ENCODE assay signal across 8 cellular contexts in the genomic region with DNA sequence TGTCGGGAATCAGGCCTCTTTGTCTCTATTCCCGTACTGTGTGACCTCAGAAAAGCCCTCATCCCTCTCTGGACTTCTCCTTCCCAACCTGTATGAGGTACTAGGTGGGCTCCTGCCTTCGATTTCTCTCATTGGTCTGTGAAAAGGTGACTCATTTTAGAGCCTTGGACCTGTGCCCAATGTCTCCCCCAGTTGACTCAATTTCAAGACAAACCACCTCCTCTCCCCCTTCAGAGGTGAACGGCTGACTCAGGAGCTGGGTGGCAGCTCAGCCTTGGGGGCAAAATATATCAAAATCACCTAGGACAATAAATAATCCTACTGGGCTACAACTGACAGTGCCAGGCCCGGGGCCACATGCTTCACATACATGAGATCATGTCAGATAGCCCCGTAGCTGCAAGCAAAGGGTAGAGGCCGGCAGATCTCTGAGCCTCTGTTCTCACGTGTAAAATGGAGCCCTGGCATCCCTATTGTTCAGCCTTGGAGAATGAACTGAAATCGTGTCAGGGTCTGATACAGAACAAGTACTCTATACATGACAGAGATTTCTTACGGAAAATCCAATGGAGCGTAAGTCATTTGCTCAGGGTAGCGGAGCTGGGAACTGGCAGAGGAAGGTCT. TPM values are rescaled to one million over a fixed set of nuclear protein-coding genes. Genes with fewer than 3 reads are reported as not detected.
DNase-seq lines count a peak whose midpoint lies in the region; ATAC-seq and TF ChIP-seq lines count a peak whose summit lies in the region.

No MANE protein-coding gene starts in this region.

- peaks cover 22% of the 10 kb centered on the region for H3K4me1 Mint-ChIP-seq in glutamatergic neuron (ENCODE audit: low read depth, unreplicated experiment)

- DNase-seq in GM12864 (ENCODE audit: low read depth): peak; percentile 43
- DNase-seq in NCI-H748 (lab: John Stamatoyannopoulos, UW; ENCODE audit: unreplicated experiment): peak; percentile 52
- DNase-seq in activated effector memory CD4-positive, alpha-beta T cell treated with Interleukin-2 at 50 U/mL for 16 hours: peak; percentile 34
- DNase-seq in glutamatergic neuron: no peak
- no peak for DNase-seq in skeletal muscle cell (ENCODE audit: low read depth)
- DNase-seq in NCI-H1092 (lab: John Stamatoyannopoulos, UW): no peak

- H3K4me3 ChIP-seq in GM12864 (ENCODE audit: low read depth, low read length) (peak overlapping the region; percentile 83), skeletal muscle cell (ENCODE audit: low read depth, low read length) (peak overlapping the region; percentile 88)

- peaks cover 12% of the 10 kb centered on the region for H3K27me3 Mint-ChIP-seq in glutamatergic neuron (ENCODE audit: unreplicated experiment)

- ATAC-seq in GM18858 (IDR thresholded peaks at IDR 0.05; ENCODE audit: unreplicated experiment) (no peak), HG03460 (IDR thresholded peaks at IDR 0.05; ENCODE audit: unreplicated experiment) (no peak)

- H3K4me3 Mint-ChIP-seq in glutamatergic neuron (ENCODE audit: unreplicated experiment): peak overlapping the region; percentile 94

- H3K27ac Mint-ChIP-seq in glutamatergic neuron (ENCODE audit: unreplicated experiment): peak overlapping the region; percentile 87

- no peak for TF ChIP-seq CTCF in GM12864 (IDR thresholded peaks at IDR 0.05; ENCODE audit: low read depth, low read length, missing control alignments)
- no peak for TF ChIP-seq CTCF in glutamatergic neuron (IDR thresholded peaks at IDR 0.05; ENCODE audit: partially characterized antibody, unreplicated experiment)

- peaks cover 5% of the 10 kb centered on the region for H3K36me3 Mint-ChIP-seq in glutamatergic neuron (ENCODE audit: unreplicated experiment)

- H3K9me3 Mint-ChIP-seq in glutamatergic neuron (ENCODE audit: unreplicated experiment): peaks cover 18% of the 10 kb centered on the region

RNA-seq across cellular contexts. Expression of gene COQ8B, which starts 0.5 kb away (rescaled TPM):
- total RNA-seq in glutamatergic neuron (ENCODE audit: unreplicated experiment): 49.9 TPM

RNA-seq across cellular contexts. Expression of gene ITPKC, which starts 0.8 kb away (rescaled TPM):
- total RNA-seq in glutamatergic neuron (ENCODE audit: unreplicated experiment): 13.8 TPM

RNA-seq across cellular contexts. Expression of gene NUMBL, which starts 25.7 kb away (rescaled TPM):
- total RNA-seq in glutamatergic neuron (ENCODE audit: unreplicated experiment): 250 TPM

RNA-seq across cellular contexts. Expression of gene ACTMAP, which starts 34.1 kb away (rescaled TPM):
- 20.7 TPM for total RNA-seq in glutamatergic neuron (ENCODE audit: unreplicated experiment)

RNA-seq across cellular contexts. Expression of gene SNRPA, which starts 34.9 kb away (rescaled TPM):
- total RNA-seq in glutamatergic neuron (ENCODE audit: unreplicated experiment): 70.3 TPM

Comparison
In these comparisons a context has a peak if more than half of its experiments do, and no peak if none do; other contexts are left out.
1. DNase-seq: peak in GM12864 (single experiment), NCI-H748 (single experiment) and activated effector memory CD4-positive, alpha-beta T cell treated with Interleukin-2 at 50 U/mL for 16 hours (single experiment); none in glutamatergic neuron (single experiment), skeletal muscle cell (single experiment) and NCI-H1092 (single experiment).